21 cellular contexts compared by ENCODE assay signal in the genomic region with DNA sequence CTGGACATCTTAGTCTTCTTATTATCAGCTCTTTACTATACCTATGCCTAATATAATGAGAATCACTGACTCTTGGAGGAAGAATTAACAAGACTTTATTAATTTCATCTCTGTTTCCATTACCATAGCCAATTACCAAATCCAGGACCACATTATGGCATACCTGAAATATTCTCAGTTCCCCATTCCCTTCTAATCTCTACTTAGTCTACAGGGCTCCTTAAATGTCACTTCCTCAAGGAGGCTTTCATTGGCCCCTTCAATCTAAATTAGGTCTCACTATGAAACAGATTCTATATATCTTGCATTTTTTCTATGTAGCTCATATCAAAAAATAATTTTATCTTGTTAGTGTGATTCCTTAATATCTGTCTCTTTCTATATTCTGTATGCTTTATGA.
"Had no signal": no experiment of that assay in that cellular context is flagged by ENCODE, and none has a peak within 500 bp of the region (broad histone marks: within the 10 kb centered on the region; RNA-seq: fewer than 3 reads in every experiment).

No MANE protein-coding gene starts in this region.

- ATAC-seq: esophagus mucosa; gastroesophageal sphincter; heart left ventricle; left lobe of liver; psoas muscle; right cardiac atrium; stimulated activated effector memory CD8-positive, alpha-beta T cell treated with anti-CD3 and anti-CD28 coated beads, Interleukin-12 subunit alpha, Interleukin-12 subunit beta, amount 100 ng/mL, for 72 hours; stimulated activated naive CD8-positive, alpha-beta T cell treated with anti-CD3 and anti-CD28 coated beads, Interleukin-15, Interleukin-2, amounts not matched to agents 100 U/mL and 50 U/mL, for 24 hours had no signal

- DNase-seq: effector CD8-positive, alpha-beta T cell; endodermal cell; foreskin fibroblast; heart left ventricle; kidney; naive B cell; posterior cingulate gyrus; psoas muscle; right cardiac atrium; sigmoid colon; stimulated activated CD4-positive, alpha-beta T cell treated with anti-CD3 and anti-CD28 coated beads, Interleukin-2, amount 100 ng/mL, for 24 hours; stimulated activated CD4-positive, alpha-beta T cell treated with anti-CD3 and anti-CD28 coated beads, Interleukin-4, amount 100 ng/mL, for 24 hours; stimulated activated naive CD8-positive, alpha-beta T cell treated with anti-CD3 and anti-CD28 coated beads, Interleukin-15, Interleukin-2, amounts not matched to agents 100 U/mL and 50 U/mL, for 24 hours; substantia nigra; testis; tibial artery had no signal

- FAIRE-seq: colon, kidney had no signal
